ENCODE assay signal across 8 cellular contexts in the genomic region with DNA sequence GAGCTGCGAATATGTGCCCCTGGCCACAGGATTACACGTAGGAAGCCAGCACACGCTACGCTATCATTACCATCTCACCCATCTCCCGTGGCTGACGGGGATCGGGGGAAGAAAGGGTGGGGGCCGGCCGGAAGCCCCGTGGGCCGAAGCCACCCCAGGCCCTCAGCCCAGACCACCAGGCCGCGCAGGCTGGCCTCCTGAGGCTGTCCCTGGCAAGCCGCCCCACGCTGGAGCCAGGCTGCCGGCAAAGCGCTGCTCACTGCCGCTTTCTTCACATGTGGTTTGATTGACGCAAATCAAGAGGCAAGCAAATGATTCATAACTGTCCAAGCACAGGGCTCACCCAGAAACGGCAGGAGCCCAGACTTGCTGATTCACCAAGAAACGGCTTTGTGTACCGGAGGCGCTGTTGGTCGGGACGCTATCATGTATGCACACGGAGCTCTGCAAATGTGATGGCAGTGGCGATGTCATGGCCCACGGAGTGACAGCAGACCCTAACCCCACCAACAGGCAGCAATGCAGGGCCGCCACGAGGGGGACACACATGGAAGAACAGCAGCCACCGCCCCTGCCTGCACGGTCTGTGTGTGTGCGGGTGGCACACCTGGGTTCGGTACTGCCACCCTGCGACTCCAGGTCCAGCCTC.
DNase-seq lines count a peak whose midpoint lies in the region; ATAC-seq and TF ChIP-seq lines count a peak whose summit lies in the region.

No MANE protein-coding gene starts in this region.

- peaks cover 29% of the 10 kb centered on the region for H3K27me3 Mint-ChIP-seq in stimulated activated naive CD8-positive, alpha-beta T cell treated with anti-CD3 and anti-CD28 coated beads, Interleukin-15, amount 100 ng/mL, for 72 hours

- peak overlapping the region; percentile 81 to 82 for H3K27ac ChIP-seq in esophagus (ENCODE audit: low read depth in 2 of 2, low read length in 1 of 2)
- H3K27ac ChIP-seq in neural cell (ENCODE audit: low read length) = peak overlapping the region; percentile 66

- peaks cover 20 to 26% of the 10 kb centered on the region in 2 donors for H3K4me1 ChIP-seq in esophagus (ENCODE audit: control insufficient read depth in 2 of 2, insufficient read depth in 2 of 2, low read length in 1 of 2)

- TF ChIP-seq RAD21 in neural cell (conservative IDR thresholded peaks at IDR 0.05) = no peak

- no peak for TF ChIP-seq CTCF in GM20000 (IDR thresholded peaks at IDR 0.05; ENCODE audit: extremely low read depth, missing control alignments)
- no peak for TF ChIP-seq CTCF in neural cell (IDR thresholded peaks at IDR 0.05; ENCODE audit: poor library complexity, severe bottlenecking)

- H3K9me3 Mint-ChIP-seq in stimulated activated naive CD8-positive, alpha-beta T cell treated with anti-CD3 and anti-CD28 coated beads, Interleukin-15, amount 100 ng/mL, for 72 hours = no peaks in the 10 kb centered on the region

- H3K9ac ChIP-seq in neural cell (ENCODE audit: low read length) = peak overlapping the region; percentile 46

- peak overlapping the region; percentile 74 to 75 for H3K4me3 Mint-ChIP-seq in stimulated activated naive CD8-positive, alpha-beta T cell treated with anti-CD3 and anti-CD28 coated beads, Interleukin-15, amount 100 ng/mL, for 72 hours

- H3K9me3 ChIP-seq in esophagus (ENCODE audit: control insufficient read depth in 2 of 2, insufficient read depth in 1 of 2, low read depth in 1 of 2, low read length in 1 of 2) (no peaks in the 10 kb centered on the region), neural cell (ENCODE audit: low read length) (no peaks in the 10 kb centered on the region)

- peak; percentile 93 for ATAC-seq in stimulated activated naive CD8-positive, alpha-beta T cell treated with anti-CD3 and anti-CD28 coated beads, Interleukin-15, amount 100 ng/mL, for 72 hours

- no peaks in the 10 kb centered on the region for H4K20me1 ChIP-seq in neural cell (ENCODE audit: insufficient read depth)

- H3K27me3 ChIP-seq in esophagus (ENCODE audit: control insufficient read depth in 1 of 2, insufficient read depth in 2 of 2, low read length in 2 of 2) (no peaks in the 10 kb centered on the region), neural cell (ENCODE audit: insufficient read depth, low read depth, low read length) (no peaks in the 10 kb centered on the region)

- peaks cover 10% of the 10 kb centered on the region for H3K79me2 ChIP-seq in neural cell (replicated peaks; ENCODE audit: insufficient read depth, low read length)

- no peaks in the 10 kb centered on the region for H3F3A ChIP-seq in neural cell (ENCODE audit: insufficient read depth, low read length, poor library complexity, severe bottlenecking)

- peak overlapping the region; percentile 87 to 92 for H3K27ac Mint-ChIP-seq in stimulated activated naive CD8-positive, alpha-beta T cell treated with anti-CD3 and anti-CD28 coated beads, Interleukin-15, amount 100 ng/mL, for 72 hours

- peak overlapping the region; percentile 19 to 23 for H3K4me3 ChIP-seq in esophagus (ENCODE audit: low read depth in 1 of 2, low read length in 2 of 2)
- H3K4me3 ChIP-seq in neural cell (ENCODE audit: low read length) = peak overlapping the region; percentile 37

- peaks cover 0 to 3% of the 10 kb centered on the region in 2 donors for H3K36me3 ChIP-seq in esophagus (ENCODE audit: control insufficient read depth in 2 of 2, insufficient read depth in 2 of 2, low read length in 1 of 2)
- H3K36me3 ChIP-seq in neural cell (ENCODE audit: insufficient read depth, low read length) = no peaks in the 10 kb centered on the region

- 21 to 35% methylated on average over 35 of the region's 35 CpGs for WGBS in esophagus, 2 donors

- H2AFZ ChIP-seq in neural cell (ENCODE audit: low read depth, low read length) = no peak overlapping the region

- H3K4me2 ChIP-seq in neural cell (ENCODE audit: low read length) = peak overlapping the region; percentile 12

- DNase-seq in GM20000 (ENCODE audit: low spot score) (peak; percentile 81), NCI-H526 treated with DMSO at 0.1 percent for 48 hours (lab: John Stamatoyannopoulos, UW) (peak; percentile 67), iPS-NIHi7 (ENCODE audit: extremely low spot score) (no peak), NCI-H748 treated with DMSO at 0.1 percent for 48 hours (lab: John Stamatoyannopoulos, UW) (no peak)
- peak; percentile 79 for DNase-seq in activated T-cell treated with anti-CD3 and anti-CD28 coated beads, Interleukin-2, amount 50 U/mL, for 1 hour
- DNase-seq in stimulated activated naive CD8-positive, alpha-beta T cell treated with anti-CD3 and anti-CD28 coated beads, Interleukin-15, amount 100 ng/mL, for 72 hours = peak; percentile 69 to 87

- TF ChIP-seq EP300 in neural cell (conservative IDR thresholded peaks at IDR 0.05; ENCODE audit: poor library complexity, severe bottlenecking) = peak; percentile 61

- H3K9me2 ChIP-seq in neural cell (ENCODE audit: insufficient read depth, low read length) = no peaks in the 10 kb centered on the region

- peaks cover 58% of the 10 kb centered on the region for H3K4me1 Mint-ChIP-seq in stimulated activated naive CD8-positive, alpha-beta T cell treated with anti-CD3 and anti-CD28 coated beads, Interleukin-15, amount 100 ng/mL, for 72 hours

TF ChIP-seq in neural cell, 6 proteins besides CTCF, POLR2A, EP300 and RAD21:
- TF ChIP-seq POLR2AphosphoS5 (IDR thresholded peaks at IDR 0.05) = no peak
- TF ChIP-seq MXI1 (conservative IDR thresholded peaks at IDR 0.05; ENCODE audit: poor library complexity, severe bottlenecking) = no peak
- no peak for TF ChIP-seq TAF1 (IDR thresholded peaks at IDR 0.05; ENCODE audit: low read depth)
- no peak for TF ChIP-seq SMC3 (conservative IDR thresholded peaks at IDR 0.05; ENCODE audit: poor library complexity)
- no peak for TF ChIP-seq REST (IDR thresholded peaks at IDR 0.05; ENCODE audit: borderline replicate concordance)
- TF ChIP-seq EZH2 (IDR thresholded peaks at IDR 0.05; ENCODE audit: borderline replicate concordance, insufficient read depth, low read length, poor library complexity, severe bottlenecking) = no peak

Comparison
In these comparisons a context has a peak if more than half of its experiments do, and no peak if none do; other contexts are left out.
1. DNase-seq: peak in GM20000 (single experiment), NCI-H526 treated with DMSO at 0.1 percent for 48 hours (single experiment), activated T-cell treated with anti-CD3 and anti-CD28 coated beads, Interleukin-2, amount 50 U/mL, for 1 hour (single experiment) and stimulated activated naive CD8-positive, alpha-beta T cell treated with anti-CD3 and anti-CD28 coated beads, Interleukin-15, amount 100 ng/mL, for 72 hours (2 of 2); none in iPS-NIHi7 (single experiment) and NCI-H748 treated with DMSO at 0.1 percent for 48 hours (single experiment).